ENCODE assay signal across 8 cellular contexts in the genomic region with DNA sequence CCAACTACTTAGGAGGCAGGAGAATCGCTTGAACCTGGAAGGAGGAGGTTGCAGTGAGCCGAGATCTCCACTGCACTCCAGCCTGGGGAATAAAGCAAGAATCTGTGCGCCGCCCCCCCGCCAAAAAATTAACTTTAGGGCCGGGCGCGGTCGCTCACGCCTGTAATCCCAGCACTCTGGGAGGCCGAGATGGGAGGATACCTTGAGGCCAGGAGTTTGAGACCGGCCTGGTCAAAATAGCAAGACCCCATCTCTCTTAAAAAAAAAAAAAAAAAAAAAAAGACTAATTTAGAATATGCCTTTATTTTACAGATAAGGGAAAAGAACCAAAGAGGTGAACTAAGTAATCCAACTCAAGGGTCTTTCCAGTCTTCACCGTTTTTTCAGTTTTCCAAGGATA. TPM values are rescaled to one million over a fixed set of nuclear protein-coding genes. Genes with fewer than 3 reads are reported as not detected.
A peak's percentile ranks its signal among the peaks of the same experiment; 100 is the strongest.
DNase-seq lines count a peak whose midpoint lies in the region; ATAC-seq and TF ChIP-seq lines count a peak whose summit lies in the region.

No MANE protein-coding gene starts in this region.

- H3K27ac ChIP-seq in GM23338 (ENCODE audit: low read depth) (peak overlapping the region; percentile 86; the same call in 1 of the 2 replicates), WERI-Rb-1 (peak overlapping the region; percentile 97), gastroesophageal sphincter (peak overlapping the region in 1 of 4 donors; percentile 91)

- H3K36me3 Mint-ChIP-seq in GM23338 (ENCODE audit: low read depth): peaks cover 55% of the 10 kb centered on the region

- H3K4me3 ChIP-seq in GM23338: peak overlapping the region; percentile 94
- H3K4me3 ChIP-seq in WERI-Rb-1 (ENCODE audit: low read depth, low read length): peak overlapping the region; percentile 64
- H3K4me3 ChIP-seq in gastroesophageal sphincter: peak overlapping the region; percentile 70 to 73
- peak overlapping the region; percentile 91 for H3K4me3 ChIP-seq in skeletal muscle satellite cell (ENCODE audit: low read length)

- H3F3A ChIP-seq in GM23338 (replicated peaks; ENCODE audit: low read depth): 0 out of 2 replicates have a peak, but pooled peaks cover 4% of the 10 kb centered on the region

- no peaks in the 10 kb centered on the region; the same call in 1 of the 2 replicates for H3K4me1 ChIP-seq in GM23338 (ENCODE audit: insufficient read depth)
- H3K4me1 ChIP-seq in gastroesophageal sphincter: peaks cover 9 to 63% (median 25%) of the 10 kb centered on the region in 3 donors
- peaks cover 33% of the 10 kb centered on the region for H3K4me1 ChIP-seq in skeletal muscle satellite cell (ENCODE audit: control insufficient read depth, insufficient read depth, low read length)

- WGBS in gastroesophageal sphincter (ENCODE audit: low coverage in 1 of 2), 2 donors: 33 to 86% methylated on average over 1 to 9 of the region's 13 CpGs

- H3K79me2 ChIP-seq in GM23338 (replicated peaks; ENCODE audit: insufficient read depth): peaks cover 61% of the 10 kb centered on the region

- peak overlapping the region; percentile 98 for H3K4me2 ChIP-seq in GM23338
- peak overlapping the region; percentile 90 for H3K4me2 ChIP-seq in skeletal muscle satellite cell (ENCODE audit: low read length)

- no peaks in the 10 kb centered on the region for H3K27me3 ChIP-seq in GM23338 (ENCODE audit: insufficient read depth)
- H3K27me3 ChIP-seq in WERI-Rb-1 (ENCODE audit: insufficient read depth, low read depth, severe bottlenecking): no peaks in the 10 kb centered on the region
- no peaks in the 10 kb centered on the region for H3K27me3 ChIP-seq in gastroesophageal sphincter
- no peaks in the 10 kb centered on the region for H3K27me3 ChIP-seq in skeletal muscle satellite cell (ENCODE audit: control insufficient read depth, insufficient read depth, low read length)

- no peaks in the 10 kb centered on the region for H3K9me3 Mint-ChIP-seq in GM23338

- ATAC-seq in GM23338 (no peak), gastroesophageal sphincter (no peak), HG03039 (IDR thresholded peaks at IDR 0.05; ENCODE audit: unreplicated experiment) (no peak), HG03342 (IDR thresholded peaks at IDR 0.05; ENCODE audit: unreplicated experiment) (no peak)

- no peak overlapping the region for H2AFZ ChIP-seq in GM23338

- H3K4me1 Mint-ChIP-seq in GM23338: peaks cover 16% of the 10 kb centered on the region

- TF ChIP-seq POLR2A in gastroesophageal sphincter (IDR thresholded peaks at IDR 0.05): no peak

- H3K36me3 ChIP-seq in GM23338 (ENCODE audit: insufficient read depth): peaks cover 39% of the 10 kb centered on the region
- H3K36me3 ChIP-seq in WERI-Rb-1: peaks cover 55% of the 10 kb centered on the region
- H3K36me3 ChIP-seq in gastroesophageal sphincter: peaks cover 0 to 40% of the 10 kb centered on the region in 2 donors
- H3K36me3 ChIP-seq in skeletal muscle satellite cell (ENCODE audit: insufficient read depth, low read length): peaks cover 34% of the 10 kb centered on the region

- H3K27ac Mint-ChIP-seq in GM23338: no peak overlapping the region

- H3K9ac ChIP-seq in skeletal muscle satellite cell (ENCODE audit: low read depth, low read length): peak overlapping the region; percentile 91

- TF ChIP-seq CTCF in GM23338 (conservative IDR thresholded peaks at IDR 0.05; ENCODE audit: low read depth in 2 of 2) (no peak), WERI-Rb-1 (IDR thresholded peaks at IDR 0.05; ENCODE audit: low read depth, low read length) (no peak), gastroesophageal sphincter (IDR thresholded peaks at IDR 0.05) (no peak)

- no peaks in the 10 kb centered on the region for H3K9me3 ChIP-seq in WERI-Rb-1 (ENCODE audit: severe bottlenecking)
- H3K9me3 ChIP-seq in gastroesophageal sphincter: no peaks in the 10 kb centered on the region
- no peaks in the 10 kb centered on the region for H3K9me3 ChIP-seq in skeletal muscle satellite cell (replicated peaks; ENCODE audit: low read length)

- TF ChIP-seq EP300 in gastroesophageal sphincter (IDR thresholded peaks at IDR 0.05): no peak

- peak overlapping the region; percentile 98 for H3K4me3 Mint-ChIP-seq in GM23338

- peaks cover 7% of the 10 kb centered on the region for H3K27me3 Mint-ChIP-seq in GM23338 (ENCODE audit: insufficient read depth, low read depth, poor library complexity)

- peaks cover 16% of the 10 kb centered on the region for H4K20me1 ChIP-seq in GM23338 (replicated peaks; ENCODE audit: insufficient read depth)

- no peaks in the 10 kb centered on the region for H3K9me2 ChIP-seq in GM23338 (ENCODE audit: insufficient read depth)

- DNase-seq in GM23338 (ENCODE audit: low spot score) (no peak), WERI-Rb-1 (no peak), SIG-M5 treated with dmso at 0.1 percent for 504 hours (lab: John Stamatoyannopoulos, UW; ENCODE audit: unreplicated experiment) (no peak), GM03348 (ENCODE audit: low spot score) (no peak)

TF ChIP-seq in GM23338, 12 proteins besides CTCF, POLR2A, EP300 and RAD21 (continues in another document):
- TF ChIP-seq ZNF331 (CRISPR knock-in tag; IDR thresholded peaks at IDR 0.05; ENCODE audit: low read depth) (no peak), ZNF114 (CRISPR knock-in tag; IDR thresholded peaks at IDR 0.05) (no peak), EZH2phosphoT487 (IDR thresholded peaks at IDR 0.05; ENCODE audit: unreplicated experiment) (no peak), NANOG (IDR thresholded peaks at IDR 0.05; ENCODE audit: borderline replicate concordance) (no peak), EZH2 (IDR thresholded peaks at IDR 0.05; ENCODE audit: low read depth, unreplicated experiment) (no peak), POLR2AphosphoS5 (IDR thresholded peaks at IDR 0.05; ENCODE audit: low read depth) (no peak)
- TF ChIP-seq, protein P1, sequence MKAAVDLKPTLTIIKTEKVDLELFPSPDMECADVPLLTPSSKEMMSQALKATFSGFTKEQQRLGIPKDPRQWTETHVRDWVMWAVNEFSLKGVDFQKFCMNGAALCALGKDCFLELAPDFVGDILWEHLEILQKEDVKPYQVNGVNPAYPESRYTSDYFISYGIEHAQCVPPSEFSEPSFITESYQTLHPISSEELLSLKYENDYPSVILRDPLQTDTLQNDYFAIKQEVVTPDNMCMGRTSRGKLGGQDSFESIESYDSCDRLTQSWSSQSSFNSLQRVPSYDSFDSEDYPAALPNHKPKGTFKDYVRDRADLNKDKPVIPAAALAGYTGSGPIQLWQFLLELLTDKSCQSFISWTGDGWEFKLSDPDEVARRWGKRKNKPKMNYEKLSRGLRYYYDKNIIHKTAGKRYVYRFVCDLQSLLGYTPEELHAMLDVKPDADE (IDR thresholded peaks at IDR 0.05): no peak
- TF ChIP-seq, protein P2, sequence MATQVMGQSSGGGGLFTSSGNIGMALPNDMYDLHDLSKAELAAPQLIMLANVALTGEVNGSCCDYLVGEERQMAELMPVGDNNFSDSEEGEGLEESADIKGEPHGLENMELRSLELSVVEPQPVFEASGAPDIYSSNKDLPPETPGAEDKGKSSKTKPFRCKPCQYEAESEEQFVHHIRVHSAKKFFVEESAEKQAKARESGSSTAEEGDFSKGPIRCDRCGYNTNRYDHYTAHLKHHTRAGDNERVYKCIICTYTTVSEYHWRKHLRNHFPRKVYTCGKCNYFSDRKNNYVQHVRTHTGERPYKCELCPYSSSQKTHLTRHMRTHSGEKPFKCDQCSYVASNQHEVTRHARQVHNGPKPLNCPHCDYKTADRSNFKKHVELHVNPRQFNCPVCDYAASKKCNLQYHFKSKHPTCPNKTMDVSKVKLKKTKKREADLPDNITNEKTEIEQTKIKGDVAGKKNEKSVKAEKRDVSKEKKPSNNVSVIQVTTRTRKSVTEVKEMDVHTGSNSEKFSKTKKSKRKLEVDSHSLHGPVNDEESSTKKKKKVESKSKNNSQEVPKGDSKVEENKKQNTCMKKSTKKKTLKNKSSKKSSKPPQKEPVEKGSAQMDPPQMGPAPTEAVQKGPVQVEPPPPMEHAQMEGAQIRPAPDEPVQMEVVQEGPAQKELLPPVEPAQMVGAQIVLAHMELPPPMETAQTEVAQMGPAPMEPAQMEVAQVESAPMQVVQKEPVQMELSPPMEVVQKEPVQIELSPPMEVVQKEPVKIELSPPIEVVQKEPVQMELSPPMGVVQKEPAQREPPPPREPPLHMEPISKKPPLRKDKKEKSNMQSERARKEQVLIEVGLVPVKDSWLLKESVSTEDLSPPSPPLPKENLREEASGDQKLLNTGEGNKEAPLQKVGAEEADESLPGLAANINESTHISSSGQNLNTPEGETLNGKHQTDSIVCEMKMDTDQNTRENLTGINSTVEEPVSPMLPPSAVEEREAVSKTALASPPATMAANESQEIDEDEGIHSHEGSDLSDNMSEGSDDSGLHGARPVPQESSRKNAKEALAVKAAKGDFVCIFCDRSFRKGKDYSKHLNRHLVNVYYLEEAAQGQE (IDR thresholded peaks at IDR 0.05; ENCODE audit: unreplicated experiment): no peak

RNA-seq across cellular contexts. Expression of a gene that starts 1.2 kb away (rescaled TPM):
- 71.3 and 92.5 TPM in 2 replicates for total RNA-seq in GM23338 (2014; rRNA removed; shearing (Covaris generic))
- polyA plus RNA-seq in GM23338 (2016; fragmentation: Nextera tagmentation; extraction: Ambion mirVana): 29.3 and 35.1 TPM in 2 replicates
- 10 to 100 TPM; 39.0 to 49.0 (median 43.7) TPM for total RNA-seq in gastroesophageal sphincter
- 45.4 and 50.7 TPM in 2 replicates for total RNA-seq in skeletal muscle satellite cell (2012; rRNA removed)

RNA-seq across cellular contexts. Expression of a gene that starts 35.6 kb away (rescaled TPM):
- 28.7 and 33.6 TPM in 2 replicates for total RNA-seq in GM23338 (2014; rRNA removed; shearing (Covaris generic))
- polyA plus RNA-seq in GM23338 (2016; fragmentation: Nextera tagmentation; extraction: Ambion mirVana): 9.3 and 12.8 TPM in 2 replicates
- total RNA-seq in gastroesophageal sphincter: 10 to 100 TPM; 17.9 to 40.3 (median 23.1) TPM
- total RNA-seq in skeletal muscle satellite cell (2012; rRNA removed): 25.8 and 27.1 TPM in 2 replicates
